19 cellular contexts compared by ENCODE assay signal in genomic region chr1:225941220-225941948, GRCh38. TPM values are rescaled to one million over a fixed set of nuclear protein-coding genes. Genes with fewer than 3 reads are reported as not detected.
DNase-seq lines count a peak whose midpoint lies in the region; ATAC-seq and TF ChIP-seq lines count a peak whose summit lies in the region.
"Had no signal": no experiment of that assay in that cellular context is flagged by ENCODE, and none has a peak within 500 bp of the region (broad histone marks: within the 10 kb centered on the region; RNA-seq: fewer than 3 reads in every experiment).

TSS of gene LEFTY2 (minus strand) at chr1:225941220. CDS start at chr1:225941140, 80 bp downstream.

- H3F3A ChIP-seq in GM23338 (replicated peaks; ENCODE audit: low read depth) (peaks cover 30% of the 10 kb centered on the region), SU-DHL-6 (ENCODE audit: insufficient read depth) (peaks cover 3% of the 10 kb centered on the region; the same call in 1 of the 2 replicates)

- H3K27ac ChIP-seq in GM23338 (ENCODE audit: low read depth) (0 out of 2 replicates have a peak within 1 kb of the TSS, but pooled peaks have one; percentile 14), SU-DHL-6 (ENCODE audit: low read depth, low read length) (peak within 1 kb of the TSS; percentile 69), right cardiac atrium (ENCODE audit: low read length) (no peak within 1 kb of the TSS), sigmoid colon (peak within 1 kb of the TSS in 3 of 4 donors; percentile 21 to 62 (median 27))
- H3K27ac ChIP-seq: epithelial cell of prostate, neutrophil, SJSA1, thyroid gland had no signal

- no peak for ATAC-seq in GM23338
- ATAC-seq in right cardiac atrium = peak; percentile 40 to 47
- no peak for ATAC-seq in GM18505 (IDR thresholded peaks at IDR 0.05; ENCODE audit: unreplicated experiment)
- no peak for ATAC-seq in HG03442 (IDR thresholded peaks at IDR 0.05; ENCODE audit: unreplicated experiment)

- no peaks in the 10 kb centered on the region for H3K9me3 Mint-ChIP-seq in GM23338
- H3K9me3 Mint-ChIP-seq: activated naive CD4-positive, alpha-beta T cell treated with anti-CD3 and anti-CD28 coated beads, Interleukin-2, amount 10 ng/mL, durations not matched to agents 7 days and 5 days; central memory CD8-positive, alpha-beta T cell had no signal

- H3K27me3 Mint-ChIP-seq in GM23338 (ENCODE audit: insufficient read depth, low read depth, poor library complexity) = peaks cover 29% of the 10 kb centered on the region
- H3K27me3 Mint-ChIP-seq: central memory CD8-positive, alpha-beta T cell had no signal

- peaks cover 54% of the 10 kb centered on the region for H3K4me1 Mint-ChIP-seq in GM23338

- H3K9me3 ChIP-seq in SU-DHL-6 (ENCODE audit: insufficient read depth, low read length) = no peaks in the 10 kb centered on the region
- no peaks in the 10 kb centered on the region for H3K9me3 ChIP-seq in right cardiac atrium (ENCODE audit: control insufficient read depth, low read length)
- H3K9me3 ChIP-seq in sigmoid colon = no peaks in the 10 kb centered on the region
- H3K9me3 ChIP-seq: neutrophil, SJSA1, thyroid gland had no signal

- H3K9ac ChIP-seq in SU-DHL-6 (ENCODE audit: low read length) = peak within 1 kb of the TSS; percentile 30

- peak within 1 kb of the TSS; percentile 59; the same call in 1 of the 2 replicates for H3K4me3 ChIP-seq in GM23338
- no peak within 1 kb of the TSS for H3K4me3 ChIP-seq in SU-DHL-6 (ENCODE audit: insufficient read depth, low read length, poor library complexity, severe bottlenecking)
- H3K4me3 ChIP-seq in right cardiac atrium (ENCODE audit: low read length) = no peak within 1 kb of the TSS
- no peak within 1 kb of the TSS for H3K4me3 ChIP-seq in sigmoid colon
- H3K4me3 ChIP-seq: lung, SJSA1, thyroid gland had no signal

- no peaks in the 10 kb centered on the region; the same call in 2 of the 3 replicates for H3K36me3 Mint-ChIP-seq in GM23338 (ENCODE audit: low read depth)
- H3K36me3 Mint-ChIP-seq: activated naive CD4-positive, alpha-beta T cell treated with anti-CD3 and anti-CD28 coated beads, Interleukin-2, amount 10 ng/mL, durations not matched to agents 7 days and 5 days had no signal

- no peak for DNase-seq in GM23338 (ENCODE audit: low spot score)
- peak in 2 of 3 donors; percentile 79 for DNase-seq in right cardiac atrium
- no peak for DNase-seq in sigmoid colon
- DNase-seq in activated T-cell treated with anti-CD3 and anti-CD28 coated beads for 4 hours = no peak
- DNase-seq in effector CD4-positive, alpha-beta T cell = no peak
- DNase-seq: activated naive CD4-positive, alpha-beta T cell treated with anti-CD3 and anti-CD28 coated beads, Interleukin-2, amount 10 ng/mL, durations not matched to agents 7 days and 5 days; DMS 273 treated with DMSO at 0.1 percent for 48 hours; NCI-H1694; NCI-H748 treated with DMSO at 0.1 percent for 48 hours; stimulated activated CD4-positive, alpha-beta T cell treated with anti-CD3 and anti-CD28 coated beads, Interleukin-15, amount 100 ng/mL, for 24 hours; thyroid gland had no signal

- H3K27me3 ChIP-seq in GM23338 (ENCODE audit: insufficient read depth) = peaks cover 4% of the 10 kb centered on the region; the same call in 1 of the 2 replicates
- H3K27me3 ChIP-seq in SU-DHL-6 (ENCODE audit: low read length) = no peaks in the 10 kb centered on the region
- H3K27me3 ChIP-seq in right cardiac atrium (ENCODE audit: control insufficient read depth, insufficient read depth) = no peaks in the 10 kb centered on the region
- H3K27me3 ChIP-seq in sigmoid colon = no peaks in the 10 kb centered on the region
- H3K27me3 ChIP-seq: SJSA1, thyroid gland had no signal

- H3K4me1 ChIP-seq in GM23338 (ENCODE audit: insufficient read depth) (peaks cover 44% of the 10 kb centered on the region), right cardiac atrium (ENCODE audit: control insufficient read depth, insufficient read depth, low read length) (peaks cover 2% of the 10 kb centered on the region), sigmoid colon (peaks cover 0 to 27% (median 17%) of the 10 kb centered on the region in 4 donors)
- H3K4me1 ChIP-seq: SJSA1 had no signal

- H3K9me2 ChIP-seq in GM23338 (ENCODE audit: insufficient read depth) (no peaks in the 10 kb centered on the region), SU-DHL-6 (replicated peaks; ENCODE audit: insufficient read depth, low read length) (no peaks in the 10 kb centered on the region)

- H3K4me3 Mint-ChIP-seq in GM23338 = peak within 1 kb of the TSS; percentile 64
- H3K4me3 Mint-ChIP-seq: activated naive CD4-positive, alpha-beta T cell treated with anti-CD3 and anti-CD28 coated beads, Interleukin-2, amount 10 ng/mL, durations not matched to agents 7 days and 5 days; central memory CD8-positive, alpha-beta T cell had no signal

- peak within 1 kb of the TSS; percentile 83; the same call in 1 of the 2 replicates for H3K4me2 ChIP-seq in GM23338
- peak within 1 kb of the TSS; percentile 37 for H3K4me2 ChIP-seq in SU-DHL-6 (ENCODE audit: low read depth, low read length, poor library complexity, severe bottlenecking)

- intact Hi-C loops in right cardiac atrium (cut with DNase I) = no loop called here
- intact Hi-C loops in sigmoid colon (cut with DNase I) = no loop called here

- H3K79me2 ChIP-seq in GM23338 (replicated peaks; ENCODE audit: insufficient read depth) (peaks cover 8% of the 10 kb centered on the region; the same call in 1 of the 2 replicates), SU-DHL-6 (ENCODE audit: insufficient read depth, low read length) (no peaks in the 10 kb centered on the region)

- no peak for TF ChIP-seq EP300 in sigmoid colon (IDR thresholded peaks at IDR 0.05)

- 26% methylated on average over 6 of the region's 6 CpGs for WGBS in right cardiac atrium
- 62 to 68% methylated on average over 6 of the region's 6 CpGs for WGBS in sigmoid colon, 2 donors

- no peaks in the 10 kb centered on the region for H4K20me1 ChIP-seq in GM23338 (replicated peaks; ENCODE audit: insufficient read depth)
- no peaks in the 10 kb centered on the region for H4K20me1 ChIP-seq in SU-DHL-6 (ENCODE audit: low read depth, low read length)

- TF ChIP-seq POLR2A in sigmoid colon (IDR thresholded peaks at IDR 0.05) = no peak
- TF ChIP-seq POLR2A in GM18505 (IDR thresholded peaks at IDR 0.05; ENCODE audit: borderline replicate concordance, extremely low read depth, insufficient read depth, insufficient read length) = no peak

- TF ChIP-seq CTCF in GM23338 (conservative IDR thresholded peaks at IDR 0.05; ENCODE audit: low read depth in 2 of 2) (no peak), SU-DHL-6 (IDR thresholded peaks at IDR 0.05; ENCODE audit: insufficient read depth, low read length, poor library complexity, severe bottlenecking) (no peak), sigmoid colon (IDR thresholded peaks at IDR 0.05) (no peak)

- no peak within 1 kb of the TSS for H2AFZ ChIP-seq in GM23338
- peak within 1 kb of the TSS; percentile 32 for H2AFZ ChIP-seq in SU-DHL-6 (ENCODE audit: low read depth, low read length, severe bottlenecking)

- H3K27ac Mint-ChIP-seq in GM23338 = no peak within 1 kb of the TSS; the same call in 1 of the 2 replicates
- H3K27ac Mint-ChIP-seq: activated naive CD4-positive, alpha-beta T cell treated with anti-CD3 and anti-CD28 coated beads, Interleukin-2, amount 10 ng/mL, durations not matched to agents 7 days and 5 days had no signal

- no peaks in the 10 kb centered on the region for H3K36me3 ChIP-seq in GM23338 (ENCODE audit: insufficient read depth)
- no peaks in the 10 kb centered on the region for H3K36me3 ChIP-seq in SU-DHL-6 (ENCODE audit: low read length)
- H3K36me3 ChIP-seq in sigmoid colon = no peaks in the 10 kb centered on the region
- H3K36me3 ChIP-seq: neutrophil, SJSA1, thyroid gland had no signal

TF ChIP-seq in GM23338, 12 proteins besides CTCF, POLR2A, EP300 and RAD21 (continues in another document):
- no peak for TF ChIP-seq EZH2phosphoT487 (IDR thresholded peaks at IDR 0.05; ENCODE audit: unreplicated experiment)

RNA-seq across cellular contexts. Expression of gene LEFTY2, which starts in this region (rescaled TPM):
- 12.4 and 16.9 TPM in 2 replicates for total RNA-seq in GM23338 (2014; rRNA removed; shearing (Covaris generic))
- polyA plus RNA-seq in GM23338 (2016; fragmentation: Nextera tagmentation; extraction: Ambion mirVana) = 8.3 and 10.2 TPM in 2 replicates
- total RNA-seq in right cardiac atrium = 1 to 10 TPM in 3 of 4 donors, under 1 TPM in 1; 0.60 to 2.1 (median 1.1) TPM
- polyA plus RNA-seq in right cardiac atrium = 0.59 TPM
- 1 to 10 TPM in 2 of 4 donors, under 1 TPM in 1, not detected in 1; 0.71 to 5.0 (median 1.1) TPM for total RNA-seq in sigmoid colon
- 10 to 100 TPM in 1 of 3 donors, not detected in 2; 15.6 TPM for polyA plus RNA-seq in sigmoid colon
- total RNA-seq: SJSA1 had no signal

Comparison
In these comparisons a context has a peak if more than half of its experiments do, and no peak if none do; other contexts are left out.
1. ATAC-seq: peak in right cardiac atrium (2 of 2); none in GM23338 (single experiment), GM18505 (single experiment) and HG03442 (single experiment).
2. DNase-seq: peak in right cardiac atrium (2 of 3); none in GM23338 (single experiment), sigmoid colon (single experiment), activated T-cell treated with anti-CD3 and anti-CD28 coated beads for 4 hours (single experiment) and effector CD4-positive, alpha-beta T cell (single experiment).